4 cellular contexts compared by ENCODE assay signal in genomic region chr7:43994681-43995080, GRCh38. TPM values are rescaled to one million over a fixed set of nuclear protein-coding genes. Genes with fewer than 3 reads are reported as not detected.
"Had no signal": no experiment of that assay in that cellular context is flagged by ENCODE, and none has a peak within 500 bp of the region (broad histone marks: within the 10 kb centered on the region; RNA-seq: fewer than 3 reads in every experiment).

No MANE protein-coding gene starts in this region.

RNA-seq across cellular contexts. Expression of gene SPDYE1, which starts 3.0 kb away (rescaled TPM):
- total RNA-seq: HT1080, K562, M059J, SJSA1 had no signal
